Comparison of ENCODE assay signal across 1 cellular context in the genomic region with DNA sequence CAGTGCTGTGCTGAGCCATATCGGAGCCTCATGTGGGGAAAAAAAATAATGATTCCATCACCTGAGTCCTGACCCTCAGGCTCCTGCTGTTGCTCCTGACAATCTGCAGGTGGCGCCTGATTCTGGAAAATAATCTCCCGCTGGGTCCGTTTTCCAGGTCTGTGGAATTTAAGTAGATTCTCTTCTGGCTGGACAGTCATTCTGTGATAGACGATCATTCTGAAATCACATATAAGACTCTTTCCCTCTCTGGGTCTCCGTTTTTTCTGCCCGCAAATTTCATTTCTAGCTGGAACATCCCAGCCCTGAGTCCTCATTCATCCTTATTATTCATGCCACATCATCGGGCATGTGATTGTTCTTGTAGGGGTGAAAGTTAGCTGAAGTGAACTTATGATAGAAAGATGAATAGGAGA.
A peak's percentile ranks its signal among the peaks of the same experiment; 100 is the strongest.
TF ChIP-seq lines count a peak whose summit lies in the region.

No MANE protein-coding gene starts in this region.

TF ChIP-seq in HepG2, 621 proteins besides CTCF, POLR2A, EP300 and RAD21 (continued from another document and continues in another):
- TF ChIP-seq, protein P1, sequence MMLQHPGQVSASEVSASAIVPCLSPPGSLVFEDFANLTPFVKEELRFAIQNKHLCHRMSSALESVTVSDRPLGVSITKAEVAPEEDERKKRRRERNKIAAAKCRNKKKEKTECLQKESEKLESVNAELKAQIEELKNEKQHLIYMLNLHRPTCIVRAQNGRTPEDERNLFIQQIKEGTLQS (CRISPR knock-in tag; IDR thresholded peaks at IDR 0.05): no peak
- TF ChIP-seq ZSCAN22 (CRISPR knock-in tag; IDR thresholded peaks at IDR 0.05) (no peak), SP140L (CRISPR knock-in tag; IDR thresholded peaks at IDR 0.05; ENCODE audit: borderline replicate concordance) (0 out of 2 replicates have a peak, but pooled peaks have one; percentile 67), ATAD3A (CRISPR knock-in tag; IDR thresholded peaks at IDR 0.05) (no peak), HMGA1 (CRISPR knock-in tag; conservative IDR thresholded peaks at IDR 0.05) (no peak), ZNF350 (CRISPR knock-in tag; IDR thresholded peaks at IDR 0.05; ENCODE audit: borderline replicate concordance, low read depth) (no peak), ZNF589 (CRISPR knock-in tag; conservative IDR thresholded peaks at IDR 0.05) (no peak), RFX3 (CRISPR knock-in tag; IDR thresholded peaks at IDR 0.05) (no peak), ZNF563 (CRISPR knock-in tag; IDR thresholded peaks at IDR 0.05) (no peak), ZNF292 (CRISPR knock-in tag; IDR thresholded peaks at IDR 0.05; ENCODE audit: borderline replicate concordance, low read depth) (no peak), ZNF747 (CRISPR knock-in tag; IDR thresholded peaks at IDR 0.05; ENCODE audit: borderline replicate concordance) (no peak), ARNTL (CRISPR knock-in tag; IDR thresholded peaks at IDR 0.05) (no peak), ZFP37 (CRISPR knock-in tag; IDR thresholded peaks at IDR 0.05; ENCODE audit: borderline replicate concordance) (no peak), POLR2G (IDR thresholded peaks at IDR 0.05; ENCODE audit: low read depth, low read length) (no peak), GABPB1 (CRISPR knock-in tag; IDR thresholded peaks at IDR 0.05) (no peak), ZNF260 (CRISPR knock-in tag; IDR thresholded peaks at IDR 0.05; ENCODE audit: borderline replicate concordance, low read depth) (no peak), TRIM24 (CRISPR knock-in tag; IDR thresholded peaks at IDR 0.05) (no peak), ZFYVE20 (CRISPR knock-in tag; IDR thresholded peaks at IDR 0.05; ENCODE audit: borderline replicate concordance, low read depth) (no peak), FOSL2 (CRISPR knock-in tag; IDR thresholded peaks at IDR 0.05) (0 out of 2 replicates have a peak, but pooled peaks have one; percentile 8), PAF1 (CRISPR knock-in tag; IDR thresholded peaks at IDR 0.05) (no peak), ONECUT2 (CRISPR knock-in tag; IDR thresholded peaks at IDR 0.05) (no peak), MXD4 (CRISPR knock-in tag; IDR thresholded peaks at IDR 0.05) (peak; percentile 38; the same call in 1 of the 2 replicates), NFE2L1 (CRISPR knock-in tag; IDR thresholded peaks at IDR 0.05; ENCODE audit: borderline replicate concordance) (no peak), ZNF30 (CRISPR knock-in tag; IDR thresholded peaks at IDR 0.05) (no peak), RBM39 (IDR thresholded peaks at IDR 0.05; ENCODE audit: low read depth, low read length, poor library complexity, severe bottlenecking) (no peak), ZBTB7A (CRISPR knock-in tag; IDR thresholded peaks at IDR 0.05) (no peak), SAFB2 (CRISPR knock-in tag; IDR thresholded peaks at IDR 0.05; ENCODE audit: borderline replicate concordance, low read depth) (no peak), GATAD1 (CRISPR knock-in tag; IDR thresholded peaks at IDR 0.05) (peak; percentile 31; the same call in 1 of the 2 replicates), STAG1 (CRISPR knock-in tag; IDR thresholded peaks at IDR 0.05) (peak; percentile 92), RXRB (CRISPR knock-in tag; IDR thresholded peaks at IDR 0.05; ENCODE audit: borderline replicate concordance) (peak; percentile 41; the same call in 1 of the 2 replicates), NR2F1 (CRISPR knock-in tag; IDR thresholded peaks at IDR 0.05) (no peak), ZNF460 (CRISPR knock-in tag; IDR thresholded peaks at IDR 0.05; ENCODE audit: borderline replicate concordance) (no peak)
- TF ChIP-seq, protein P2, sequence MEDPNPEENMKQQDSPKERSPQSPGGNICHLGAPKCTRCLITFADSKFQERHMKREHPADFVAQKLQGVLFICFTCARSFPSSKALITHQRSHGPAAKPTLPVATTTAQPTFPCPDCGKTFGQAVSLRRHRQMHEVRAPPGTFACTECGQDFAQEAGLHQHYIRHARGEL (CRISPR knock-in tag; IDR thresholded peaks at IDR 0.05): no peak
- TF ChIP-seq, protein P3, sequence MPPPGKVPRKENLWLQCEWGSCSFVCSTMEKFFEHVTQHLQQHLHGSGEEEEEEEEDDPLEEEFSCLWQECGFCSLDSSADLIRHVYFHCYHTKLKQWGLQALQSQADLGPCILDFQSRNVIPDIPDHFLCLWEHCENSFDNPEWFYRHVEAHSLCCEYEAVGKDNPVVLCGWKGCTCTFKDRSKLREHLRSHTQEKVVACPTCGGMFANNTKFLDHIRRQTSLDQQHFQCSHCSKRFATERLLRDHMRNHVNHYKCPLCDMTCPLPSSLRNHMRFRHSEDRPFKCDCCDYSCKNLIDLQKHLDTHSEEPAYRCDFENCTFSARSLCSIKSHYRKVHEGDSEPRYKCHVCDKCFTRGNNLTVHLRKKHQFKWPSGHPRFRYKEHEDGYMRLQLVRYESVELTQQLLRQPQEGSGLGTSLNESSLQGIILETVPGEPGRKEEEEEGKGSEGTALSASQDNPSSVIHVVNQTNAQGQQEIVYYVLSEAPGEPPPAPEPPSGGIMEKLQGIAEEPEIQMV (CRISPR knock-in tag; IDR thresholded peaks at IDR 0.05; ENCODE audit: low read depth): no peak
- TF ChIP-seq, protein P4, sequence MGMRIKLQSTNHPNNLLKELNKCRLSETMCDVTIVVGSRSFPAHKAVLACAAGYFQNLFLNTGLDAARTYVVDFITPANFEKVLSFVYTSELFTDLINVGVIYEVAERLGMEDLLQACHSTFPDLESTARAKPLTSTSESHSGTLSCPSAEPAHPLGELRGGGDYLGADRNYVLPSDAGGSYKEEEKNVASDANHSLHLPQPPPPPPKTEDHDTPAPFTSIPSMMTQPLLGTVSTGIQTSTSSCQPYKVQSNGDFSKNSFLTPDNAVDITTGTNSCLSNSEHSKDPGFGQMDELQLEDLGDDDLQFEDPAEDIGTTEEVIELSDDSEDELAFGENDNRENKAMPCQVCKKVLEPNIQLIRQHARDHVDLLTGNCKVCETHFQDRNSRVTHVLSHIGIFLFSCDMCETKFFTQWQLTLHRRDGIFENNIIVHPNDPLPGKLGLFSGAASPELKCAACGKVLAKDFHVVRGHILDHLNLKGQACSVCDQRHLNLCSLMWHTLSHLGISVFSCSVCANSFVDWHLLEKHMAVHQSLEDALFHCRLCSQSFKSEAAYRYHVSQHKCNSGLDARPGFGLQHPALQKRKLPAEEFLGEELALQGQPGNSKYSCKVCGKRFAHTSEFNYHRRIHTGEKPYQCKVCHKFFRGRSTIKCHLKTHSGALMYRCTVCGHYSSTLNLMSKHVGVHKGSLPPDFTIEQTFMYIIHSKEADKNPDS (CRISPR knock-in tag; IDR thresholded peaks at IDR 0.05): no peak
- TF ChIP-seq, protein P5, sequence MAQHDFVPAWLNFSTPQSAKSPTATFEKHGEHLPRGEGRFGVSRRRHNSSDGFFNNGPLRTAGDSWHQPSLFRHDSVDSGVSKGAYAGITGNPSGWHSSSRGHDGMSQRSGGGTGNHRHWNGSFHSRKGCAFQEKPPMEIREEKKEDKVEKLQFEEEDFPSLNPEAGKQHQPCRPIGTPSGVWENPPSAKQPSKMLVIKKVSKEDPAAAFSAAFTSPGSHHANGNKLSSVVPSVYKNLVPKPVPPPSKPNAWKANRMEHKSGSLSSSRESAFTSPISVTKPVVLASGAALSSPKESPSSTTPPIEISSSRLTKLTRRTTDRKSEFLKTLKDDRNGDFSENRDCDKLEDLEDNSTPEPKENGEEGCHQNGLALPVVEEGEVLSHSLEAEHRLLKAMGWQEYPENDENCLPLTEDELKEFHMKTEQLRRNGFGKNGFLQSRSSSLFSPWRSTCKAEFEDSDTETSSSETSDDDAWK (CRISPR knock-in tag; IDR thresholded peaks at IDR 0.05): no peak
- TF ChIP-seq, protein P6, sequence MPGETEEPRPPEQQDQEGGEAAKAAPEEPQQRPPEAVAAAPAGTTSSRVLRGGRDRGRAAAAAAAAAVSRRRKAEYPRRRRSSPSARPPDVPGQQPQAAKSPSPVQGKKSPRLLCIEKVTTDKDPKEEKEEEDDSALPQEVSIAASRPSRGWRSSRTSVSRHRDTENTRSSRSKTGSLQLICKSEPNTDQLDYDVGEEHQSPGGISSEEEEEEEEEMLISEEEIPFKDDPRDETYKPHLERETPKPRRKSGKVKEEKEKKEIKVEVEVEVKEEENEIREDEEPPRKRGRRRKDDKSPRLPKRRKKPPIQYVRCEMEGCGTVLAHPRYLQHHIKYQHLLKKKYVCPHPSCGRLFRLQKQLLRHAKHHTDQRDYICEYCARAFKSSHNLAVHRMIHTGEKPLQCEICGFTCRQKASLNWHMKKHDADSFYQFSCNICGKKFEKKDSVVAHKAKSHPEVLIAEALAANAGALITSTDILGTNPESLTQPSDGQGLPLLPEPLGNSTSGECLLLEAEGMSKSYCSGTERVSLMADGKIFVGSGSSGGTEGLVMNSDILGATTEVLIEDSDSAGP (CRISPR knock-in tag; IDR thresholded peaks at IDR 0.05; ENCODE audit: borderline replicate concordance): no peak
- TF ChIP-seq, protein P7, sequence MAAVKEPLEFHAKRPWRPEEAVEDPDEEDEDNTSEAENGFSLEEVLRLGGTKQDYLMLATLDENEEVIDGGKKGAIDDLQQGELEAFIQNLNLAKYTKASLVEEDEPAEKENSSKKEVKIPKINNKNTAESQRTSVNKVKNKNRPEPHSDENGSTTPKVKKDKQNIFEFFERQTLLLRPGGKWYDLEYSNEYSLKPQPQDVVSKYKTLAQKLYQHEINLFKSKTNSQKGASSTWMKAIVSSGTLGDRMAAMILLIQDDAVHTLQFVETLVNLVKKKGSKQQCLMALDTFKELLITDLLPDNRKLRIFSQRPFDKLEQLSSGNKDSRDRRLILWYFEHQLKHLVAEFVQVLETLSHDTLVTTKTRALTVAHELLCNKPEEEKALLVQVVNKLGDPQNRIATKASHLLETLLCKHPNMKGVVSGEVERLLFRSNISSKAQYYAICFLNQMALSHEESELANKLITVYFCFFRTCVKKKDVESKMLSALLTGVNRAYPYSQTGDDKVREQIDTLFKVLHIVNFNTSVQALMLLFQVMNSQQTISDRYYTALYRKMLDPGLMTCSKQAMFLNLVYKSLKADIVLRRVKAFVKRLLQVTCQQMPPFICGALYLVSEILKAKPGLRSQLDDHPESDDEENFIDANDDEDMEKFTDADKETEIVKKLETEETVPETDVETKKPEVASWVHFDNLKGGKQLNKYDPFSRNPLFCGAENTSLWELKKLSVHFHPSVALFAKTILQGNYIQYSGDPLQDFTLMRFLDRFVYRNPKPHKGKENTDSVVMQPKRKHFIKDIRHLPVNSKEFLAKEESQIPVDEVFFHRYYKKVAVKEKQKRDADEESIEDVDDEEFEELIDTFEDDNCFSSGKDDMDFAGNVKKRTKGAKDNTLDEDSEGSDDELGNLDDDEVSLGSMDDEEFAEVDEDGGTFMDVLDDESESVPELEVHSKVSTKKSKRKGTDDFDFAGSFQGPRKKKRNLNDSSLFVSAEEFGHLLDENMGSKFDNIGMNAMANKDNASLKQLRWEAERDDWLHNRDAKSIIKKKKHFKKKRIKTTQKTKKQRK (IDR thresholded peaks at IDR 0.05; ENCODE audit: low read length): no peak
- TF ChIP-seq, protein P8, sequence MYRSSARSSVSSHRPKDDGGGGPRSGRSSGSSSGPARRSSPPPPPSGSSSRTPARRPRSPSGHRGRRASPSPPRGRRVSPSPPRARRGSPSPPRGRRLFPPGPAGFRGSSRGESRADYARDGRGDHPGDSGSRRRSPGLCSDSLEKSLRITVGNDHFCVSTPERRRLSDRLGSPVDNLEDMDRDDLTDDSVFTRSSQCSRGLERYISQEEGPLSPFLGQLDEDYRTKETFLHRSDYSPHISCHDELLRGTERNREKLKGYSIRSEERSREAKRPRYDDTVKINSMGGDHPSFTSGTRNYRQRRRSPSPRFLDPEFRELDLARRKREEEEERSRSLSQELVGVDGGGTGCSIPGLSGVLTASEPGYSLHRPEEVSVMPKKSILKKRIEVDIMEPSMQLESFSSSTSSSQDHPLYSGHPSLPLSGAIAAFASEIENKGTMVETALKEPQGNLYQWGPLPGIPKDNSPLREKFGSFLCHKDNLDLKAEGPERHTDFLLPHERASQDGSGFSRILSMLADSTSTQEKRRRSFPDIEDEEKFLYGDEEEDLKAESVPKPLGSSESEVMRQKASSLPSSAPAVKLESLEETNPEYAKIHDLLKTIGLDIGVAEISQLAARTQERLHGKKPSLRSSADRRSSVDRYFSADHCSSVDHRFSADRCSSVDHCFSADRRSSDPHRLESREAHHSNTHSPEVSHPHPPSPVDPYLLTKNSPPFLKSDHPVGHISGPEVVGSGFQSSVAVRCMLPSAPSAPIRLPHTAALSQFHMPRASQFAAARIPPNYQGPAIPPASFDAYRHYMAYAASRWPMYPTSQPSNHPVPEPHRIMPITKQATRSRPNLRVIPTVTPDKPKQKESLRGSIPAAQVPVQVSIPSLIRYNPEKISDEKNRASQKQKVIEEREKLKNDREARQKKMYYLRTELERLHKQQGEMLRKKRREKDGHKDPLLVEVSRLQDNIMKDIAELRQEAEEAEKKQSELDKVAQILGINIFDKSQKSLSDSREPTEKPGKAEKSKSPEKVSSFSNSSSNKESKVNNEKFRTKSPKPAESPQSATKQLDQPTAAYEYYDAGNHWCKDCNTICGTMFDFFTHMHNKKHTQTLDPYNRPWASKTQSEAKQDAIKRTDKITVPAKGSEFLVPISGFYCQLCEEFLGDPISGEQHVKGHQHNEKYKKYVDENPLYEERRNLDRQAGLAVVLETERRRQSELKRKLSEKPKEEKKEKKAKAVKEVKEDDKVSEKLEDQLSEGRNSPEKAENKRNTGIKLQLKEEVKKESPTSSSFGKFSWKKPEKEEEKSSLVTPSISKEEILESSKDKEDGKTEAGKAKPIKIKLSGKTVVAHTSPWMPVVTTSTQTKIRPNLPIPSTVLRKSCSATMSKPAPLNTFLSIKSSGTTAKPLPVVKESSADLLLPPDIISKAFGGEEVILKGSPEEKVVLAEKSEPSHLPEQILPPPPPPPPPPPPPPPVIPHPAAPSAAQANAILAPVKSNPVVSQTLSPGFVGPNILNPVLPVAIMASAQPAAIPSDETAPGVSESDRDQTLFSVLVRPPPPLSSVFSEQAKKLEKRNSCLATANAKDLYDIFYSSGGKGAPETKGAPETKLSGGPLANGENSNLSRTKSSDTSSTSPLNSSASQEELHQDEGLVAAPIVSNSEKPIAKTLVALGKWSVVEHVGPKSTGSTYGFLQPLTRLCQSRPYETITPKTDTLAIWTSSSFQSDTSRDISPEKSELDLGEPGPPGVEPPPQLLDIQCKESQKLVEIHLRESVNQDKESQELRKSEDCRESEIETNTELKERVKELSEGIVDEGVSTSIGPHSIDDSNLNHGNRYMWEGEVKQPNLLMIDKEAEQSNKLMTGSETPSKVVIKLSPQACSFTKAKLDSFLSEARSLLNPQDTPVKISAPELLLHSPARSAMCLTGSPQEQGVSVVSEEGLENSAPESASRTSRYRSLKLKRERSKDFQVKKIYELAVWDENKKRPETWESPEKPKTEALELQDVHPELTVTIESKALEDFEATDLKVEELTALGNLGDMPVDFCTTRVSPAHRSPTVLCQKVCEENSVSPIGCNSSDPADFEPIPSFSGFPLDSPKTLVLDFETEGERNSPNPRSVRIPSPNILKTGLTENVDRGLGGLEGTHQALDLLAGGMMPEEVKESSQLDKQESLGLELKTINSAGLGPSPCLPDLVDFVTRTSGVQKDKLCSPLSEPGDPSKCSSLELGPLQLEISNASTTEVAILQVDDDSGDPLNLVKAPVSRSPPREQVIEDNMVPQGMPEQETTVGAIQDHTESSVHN (CRISPR knock-in tag; IDR thresholded peaks at IDR 0.05): no peak
- TF ChIP-seq, protein P9, sequence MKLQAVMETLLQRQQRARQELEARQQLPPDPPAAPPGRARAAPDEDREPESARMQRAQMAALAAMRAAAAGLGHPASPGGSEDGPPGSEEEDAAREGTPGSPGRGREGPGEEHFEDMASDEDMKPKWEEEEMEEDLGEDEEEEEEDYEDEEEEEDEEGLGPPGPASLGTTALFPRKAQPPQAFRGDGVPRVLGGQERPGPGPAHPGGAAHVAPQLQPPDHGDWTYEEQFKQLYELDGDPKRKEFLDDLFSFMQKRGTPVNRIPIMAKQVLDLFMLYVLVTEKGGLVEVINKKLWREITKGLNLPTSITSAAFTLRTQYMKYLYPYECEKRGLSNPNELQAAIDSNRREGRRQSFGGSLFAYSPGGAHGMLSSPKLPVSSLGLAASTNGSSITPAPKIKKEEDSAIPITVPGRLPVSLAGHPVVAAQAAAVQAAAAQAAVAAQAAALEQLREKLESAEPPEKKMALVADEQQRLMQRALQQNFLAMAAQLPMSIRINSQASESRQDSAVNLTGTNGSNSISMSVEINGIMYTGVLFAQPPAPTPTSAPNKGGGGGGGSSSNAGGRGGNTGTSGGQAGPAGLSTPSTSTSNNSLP (IDR thresholded peaks at IDR 0.05; ENCODE audit: low read depth, low read length): 0 out of 2 replicates have a peak, but pooled peaks have one; percentile 20
